In the genomic region with DNA sequence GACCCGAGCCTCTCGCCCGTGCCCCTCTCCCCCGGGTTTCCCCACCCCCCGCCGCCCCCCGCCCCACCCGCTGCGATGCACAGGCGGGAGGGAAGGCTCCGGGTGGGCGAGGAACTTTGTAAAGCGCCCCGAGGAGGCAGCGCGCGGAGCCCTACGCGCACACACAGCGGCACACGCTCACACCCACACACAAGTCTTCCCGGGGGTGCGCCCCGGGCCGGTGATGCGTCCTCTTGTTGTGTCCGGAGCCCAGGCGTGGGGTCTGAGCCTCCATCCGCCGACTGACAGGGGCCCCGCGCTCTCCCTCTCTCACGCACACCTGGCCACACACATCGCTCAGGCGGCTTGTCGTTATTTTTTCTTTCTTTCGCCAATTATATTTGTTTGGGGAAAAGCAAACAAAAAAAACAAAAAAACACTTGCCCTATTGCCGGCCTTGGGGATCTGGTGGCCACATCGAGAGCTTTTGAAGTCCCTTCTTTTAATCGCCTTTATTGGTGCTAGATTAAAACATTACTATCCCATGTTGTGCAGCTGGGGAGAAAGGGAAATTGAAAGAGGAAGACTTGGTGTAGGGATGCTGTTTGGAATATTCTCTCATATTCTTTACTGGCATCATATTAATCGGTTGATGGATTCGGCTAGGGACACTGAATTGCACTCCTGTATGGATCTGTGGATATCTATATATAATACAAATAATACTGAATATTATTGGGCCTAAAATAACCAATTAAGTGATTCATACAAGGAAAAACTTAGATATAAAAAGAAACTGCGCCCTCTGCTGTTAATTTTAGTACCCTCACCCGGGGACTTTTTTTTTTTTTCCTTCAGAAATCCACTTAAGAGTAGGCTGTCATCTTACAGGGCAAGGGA, we compare ENCODE assay signal across 8 cellular contexts.
DNase-seq lines count a peak whose midpoint lies in the region; ATAC-seq, FAIRE-seq and TF ChIP-seq lines count a peak whose summit lies in the region.

No MANE protein-coding gene starts in this region.

- TF ChIP-seq CTCF in C4-2B (conservative IDR thresholded peaks at IDR 0.05) (peak; percentile 84), KMS-11 (conservative IDR thresholded peaks at IDR 0.05; ENCODE audit: low read depth, low read length) (peak; percentile 66)

- FAIRE-seq in islet of Langerhans (lab: Jason Lieb, UNC) (peak; percentile 95), urothelium cell line (lab: Jason Lieb, UNC) (no peak)

- H3K4me3 ChIP-seq in KMS-11 (IDR thresholded peaks at IDR 0.05; ENCODE audit: insufficient read depth, low read depth, low read length) (no peak overlapping the region), skin epidermis (peak overlapping the region; percentile 32 to 64 (median 41))

- peak overlapping the region; percentile 57 for H3K4me2 ChIP-seq in KMS-11

- no peaks in the 10 kb centered on the region for H3K79me2 ChIP-seq in KMS-11 (ENCODE audit: insufficient read depth, low read depth)

- H3K9ac ChIP-seq in KMS-11: no peak overlapping the region

- H3K4me1 ChIP-seq in KMS-11 (ENCODE audit: low read depth, poor library complexity, severe bottlenecking): no peaks in the 10 kb centered on the region

- DNase-seq in SHP77 (lab: John Stamatoyannopoulos, UW) (peak; percentile 59 to 64), cerebellar cortex (ENCODE audit: low spot score) (peak; percentile 77), urothelium cell line (ENCODE audit: low spot score) (no peak)

- H3K36me3 ChIP-seq in KMS-11 (ENCODE audit: insufficient read depth): no peaks in the 10 kb centered on the region

- H2AFZ ChIP-seq in KMS-11 (ENCODE audit: low read depth): peak overlapping the region; percentile 66; the same call in 1 of the 2 replicates

- ATAC-seq in GM18909 (IDR thresholded peaks at IDR 0.05; ENCODE audit: poor library complexity, unreplicated experiment): peak; percentile 46

- H3K27ac ChIP-seq in C4-2B (peak overlapping the region; percentile 74), KMS-11 (no peak overlapping the region), skin epidermis (peak overlapping the region in 3 of 21 experiments; percentile 2 to 66 (median 36))

- no peaks in the 10 kb centered on the region for H4K20me1 ChIP-seq in KMS-11 (ENCODE audit: insufficient read depth)

- no peaks in the 10 kb centered on the region for H3K27me3 ChIP-seq in KMS-11 (ENCODE audit: insufficient read depth, low read depth)
